ENCODE assay signal across 3 cellular contexts in the genomic region with DNA sequence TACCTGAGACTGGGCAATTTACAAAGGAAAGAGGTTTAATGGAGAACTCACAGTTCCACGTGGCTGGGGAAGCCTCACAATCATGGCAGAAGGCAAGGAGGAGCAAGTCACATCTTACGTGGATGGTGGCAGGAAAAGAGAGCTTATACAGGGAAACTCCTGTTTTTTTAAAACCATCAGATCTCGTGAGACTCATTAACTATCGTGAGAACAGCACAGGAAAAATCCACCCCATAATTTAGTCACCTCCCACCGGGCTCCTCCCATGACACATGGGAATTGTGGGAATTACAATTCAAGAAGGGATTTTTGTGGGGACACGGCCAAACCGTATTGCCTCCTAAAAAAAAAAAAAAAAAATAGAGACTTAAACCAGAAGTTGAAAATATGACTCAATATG. TPM values are rescaled to one million over a fixed set of nuclear protein-coding genes. Genes with fewer than 3 reads are reported as not detected.
"Had no signal": no experiment of that assay in that cellular context is flagged by ENCODE, and none has a peak within 500 bp of the region (broad histone marks: within the 10 kb centered on the region; RNA-seq: fewer than 3 reads in every experiment).

No MANE protein-coding gene starts in this region.

RNA-seq across cellular contexts. Expression of gene PLPPR1, which starts 11.1 kb away (rescaled TPM):
- total RNA-seq: IMR-90, K562 had no signal
- polyA plus RNA-seq: IgD-negative memory B cell, IMR-90, K562 had no signal
